In the genomic region with DNA sequence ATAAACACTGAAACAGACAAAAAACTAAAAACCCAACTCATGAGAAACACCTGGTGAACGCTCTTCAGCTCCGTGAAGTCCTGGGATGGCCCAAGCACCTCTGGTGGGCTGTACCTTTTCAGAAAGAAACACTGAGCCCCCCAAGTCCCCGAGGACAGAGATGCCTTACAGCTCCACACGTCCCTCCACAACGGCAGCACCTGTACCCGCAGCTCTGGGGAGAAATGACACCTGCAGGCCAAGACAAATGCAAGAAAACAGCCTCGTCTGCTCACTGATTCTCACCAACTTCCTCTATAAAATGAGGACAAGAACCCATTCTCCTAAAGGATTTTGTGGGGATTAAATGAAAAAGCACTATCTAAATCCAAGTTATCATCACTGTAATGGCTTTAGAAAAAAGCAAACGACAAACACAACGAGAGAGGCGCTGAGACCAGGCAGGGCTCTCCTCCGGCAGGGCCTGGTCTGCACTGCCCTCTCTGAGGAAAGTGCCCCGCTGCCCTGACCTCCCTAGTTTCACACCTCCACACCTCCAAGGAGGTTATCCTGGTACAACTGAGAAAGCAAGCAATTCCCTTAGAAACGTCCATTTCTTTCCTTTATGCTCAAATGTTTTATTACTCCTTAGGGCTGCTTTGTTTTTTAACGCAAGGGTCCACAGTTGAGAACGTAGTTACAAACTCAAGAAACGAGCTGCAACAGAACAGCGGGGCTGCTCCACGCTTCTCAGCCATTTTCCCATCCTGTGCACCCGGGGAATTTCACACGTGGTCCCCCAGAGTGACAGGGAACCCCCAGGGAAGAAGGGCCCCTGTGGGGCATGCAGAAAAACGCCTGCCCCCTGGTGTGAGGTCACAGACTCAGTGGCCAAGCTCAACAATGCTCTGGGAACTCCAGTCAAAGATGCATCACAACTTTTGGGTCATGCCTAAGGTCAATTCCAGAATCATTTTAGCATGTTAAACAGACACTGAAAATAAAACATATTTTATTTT, we compare ENCODE assay signal across 9 cellular contexts.
A peak's percentile ranks its signal among the peaks of the same experiment; 100 is the strongest.
DNase-seq lines count a peak whose midpoint lies in the region; ATAC-seq and TF ChIP-seq lines count a peak whose summit lies in the region.
"Had no signal": no experiment of that assay in that cellular context is flagged by ENCODE, and none has a peak within 500 bp of the region (broad histone marks: within the 10 kb centered on the region; RNA-seq: fewer than 3 reads in every experiment).

No MANE protein-coding gene starts in this region.

- peaks cover 48% of the 10 kb centered on the region for H3K4me1 Mint-ChIP-seq in T-helper 17 cell

- H3K27me3 Mint-ChIP-seq in T-helper 17 cell: no peaks in the 10 kb centered on the region
- H3K27me3 Mint-ChIP-seq: IgD-negative memory B cell had no signal

- peak overlapping the region; percentile 54 for H3K27ac Mint-ChIP-seq in T-helper 17 cell

- no peak for ATAC-seq in T-helper 17 cell
- no peak for ATAC-seq in psoas muscle

- no peaks in the 10 kb centered on the region for H3K27me3 ChIP-seq in psoas muscle (ENCODE audit: insufficient read depth in 3 of 3, low read length in 2 of 3)
- no peaks in the 10 kb centered on the region for H3K27me3 ChIP-seq in thyroid gland

- no peak for TF ChIP-seq POLR2A in thyroid gland (IDR thresholded peaks at IDR 0.05)

- intact Hi-C loops in psoas muscle (cut with DNase I) (loop anchor here (5.0 kb wide), 2 partner anchors 155 to 225 kb away; no protein-coding TSS in a partner anchor), thyroid gland (cut with DNase I) (loop anchor here (10.0 kb wide), 1 partner anchor 222 kb away; no protein-coding TSS in a partner anchor)

- WGBS in psoas muscle, 3 donors: 57 to 67% (median 61%) methylated on average over 21 of the region's 21 CpGs
- WGBS in thyroid gland, 2 donors: 72 to 74% methylated on average over 21 of the region's 21 CpGs

- no peak overlapping the region for H3K4me3 ChIP-seq in fibroblast of pulmonary artery (replicated peaks; ENCODE audit: low read depth, low read length)
- H3K4me3 ChIP-seq in psoas muscle: no peak overlapping the region
- H3K4me3 ChIP-seq in thyroid gland (replicated peaks in 1 of 3): no peak overlapping the region

- H3K4me1 ChIP-seq in psoas muscle: peaks cover 76% of the 10 kb centered on the region
- H3K4me1 ChIP-seq in thyroid gland: peaks cover 29 to 32% of the 10 kb centered on the region in 2 donors

- peak overlapping the region; percentile 96 for H3K27ac ChIP-seq in psoas muscle
- no peak overlapping the region for H3K27ac ChIP-seq in thyroid gland

- DNase-seq in activated CD8-positive, alpha-beta memory T cell treated with anti-CD3 and anti-CD28 coated beads, Interleukin-2, amount 50 U/mL, for 4 hours: peak; percentile 12
- no peak for DNase-seq in activated CD8-positive, alpha-beta memory T cell treated with anti-CD3 and anti-CD28 coated beads, Interleukin-2, amount 50 U/mL, for 48 hours
- no peak for DNase-seq in T-helper 17 cell
- DNase-seq in fibroblast of pulmonary artery (ENCODE audit: low read depth): no peak
- peak in 1 of 2 donors; percentile 20 for DNase-seq in psoas muscle
- DNase-seq in AG20443 (ENCODE audit: low spot score): no peak
- no peak for DNase-seq in DMS53 treated with DMSO at 0.1 percent for 48 hours (lab: John Stamatoyannopoulos, UW; ENCODE audit: unreplicated experiment)
- DNase-seq in thyroid gland: no peak

- no peaks in the 10 kb centered on the region for H3K9me3 ChIP-seq in T-helper 17 cell (ENCODE audit: control insufficient read depth, low read length, poor library complexity, severe bottlenecking)
- H3K9me3 ChIP-seq in psoas muscle: no peaks in the 10 kb centered on the region
- no peaks in the 10 kb centered on the region for H3K9me3 ChIP-seq in thyroid gland

- no peaks in the 10 kb centered on the region for H3K36me3 Mint-ChIP-seq in T-helper 17 cell (ENCODE audit: low read depth)
- H3K36me3 Mint-ChIP-seq: IgD-negative memory B cell had no signal

- peak overlapping the region; percentile 21 for H3K4me3 Mint-ChIP-seq in T-helper 17 cell

- no peaks in the 10 kb centered on the region for H3K36me3 ChIP-seq in psoas muscle (ENCODE audit: insufficient read depth in 1 of 2, low read depth in 1 of 2)
- H3K36me3 ChIP-seq in thyroid gland: no peaks in the 10 kb centered on the region

- TF ChIP-seq CTCF in fibroblast of pulmonary artery (IDR thresholded peaks at IDR 0.05; ENCODE audit: low read length, missing control alignments): peak; percentile 1
- TF ChIP-seq CTCF in psoas muscle (IDR thresholded peaks at IDR 0.05): no peak
- no peak for TF ChIP-seq CTCF in thyroid gland (IDR thresholded peaks at IDR 0.05)
